19 cellular contexts compared by ENCODE assay signal in the genomic region with DNA sequence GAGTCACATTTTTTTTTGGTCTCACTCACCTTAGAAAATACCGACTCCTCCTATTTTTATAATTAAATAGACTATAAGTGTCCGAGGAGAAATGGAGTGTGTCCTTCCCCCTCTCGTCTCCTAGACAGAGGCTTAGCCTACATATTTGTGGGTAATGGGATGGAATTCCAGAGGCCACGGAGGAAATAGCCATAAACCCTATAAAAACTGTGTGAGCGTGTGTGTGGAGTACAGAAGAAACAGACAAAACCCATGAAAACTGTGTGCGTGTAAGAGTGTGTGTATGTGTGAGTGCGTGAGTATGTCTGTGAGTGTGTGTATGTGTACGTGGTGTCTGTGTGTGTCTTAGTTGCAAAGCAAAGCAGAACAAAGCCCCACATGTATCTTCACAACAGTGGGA.
DNase-seq lines count a peak whose midpoint lies in the region; ATAC-seq, FAIRE-seq and TF ChIP-seq lines count a peak whose summit lies in the region.
"Had no signal": no experiment of that assay in that cellular context is flagged by ENCODE, and none has a peak within 500 bp of the region (broad histone marks: within the 10 kb centered on the region; RNA-seq: fewer than 3 reads in every experiment).

No MANE protein-coding gene starts in this region.

- H3K9ac ChIP-seq in smooth muscle cell (ENCODE audit: low read depth): peak overlapping the region; percentile 62
- H3K9ac ChIP-seq: BLaER1 had no signal

- H3K9me3 ChIP-seq in smooth muscle cell (replicated peaks; ENCODE audit: low read depth): no peaks in the 10 kb centered on the region
- H3K9me3 ChIP-seq: BLaER1, SJSA1 had no signal

- no peaks in the 10 kb centered on the region for H3F3A ChIP-seq in smooth muscle cell (ENCODE audit: low read depth)

- 22% methylated on average over 8 of the region's 8 CpGs for WGBS in smooth muscle cell (ENCODE audit: low lambda C conversion rate)

- no peaks in the 10 kb centered on the region for H3K36me3 ChIP-seq in smooth muscle cell (ENCODE audit: low read depth)
- H3K36me3 ChIP-seq: BLaER1, SJSA1 had no signal

- H2AFZ ChIP-seq in smooth muscle cell (ENCODE audit: low read depth): no peak overlapping the region

- H3K4me1 ChIP-seq in smooth muscle cell (ENCODE audit: low read depth): no peaks in the 10 kb centered on the region
- H3K4me1 ChIP-seq: BLaER1, SJSA1 had no signal

- H3K27me3 ChIP-seq in smooth muscle cell (ENCODE audit: low read depth): peaks cover 23% of the 10 kb centered on the region
- H3K27me3 ChIP-seq: BLaER1, SJSA1 had no signal

- no peak for TF ChIP-seq POLR2A in GM12892 (IDR thresholded peaks at IDR 0.05; ENCODE audit: low read depth, low read length)

- TF ChIP-seq CTCF in smooth muscle cell (IDR thresholded peaks at IDR 0.05; ENCODE audit: borderline replicate concordance, insufficient read depth, poor library complexity, severe bottlenecking): no peak

- H4K20me1 ChIP-seq in smooth muscle cell (ENCODE audit: low read depth): no peaks in the 10 kb centered on the region
- H4K20me1 ChIP-seq: BLaER1 had no signal

- no peaks in the 10 kb centered on the region for H3K79me2 ChIP-seq in smooth muscle cell (ENCODE audit: low read depth)

- peak overlapping the region; percentile 82 for H3K27ac ChIP-seq in smooth muscle cell (ENCODE audit: low read depth)
- H3K27ac ChIP-seq: BLaER1, SJSA1 had no signal

- H3K4me2 ChIP-seq in smooth muscle cell: peak overlapping the region; percentile 73
- H3K4me2 ChIP-seq: BLaER1 had no signal

- FAIRE-seq in GM12892 (lab: Jason Lieb, UNC): no peak

- no peak overlapping the region for H3K4me3 ChIP-seq in smooth muscle cell
- H3K4me3 ChIP-seq: BLaER1, SJSA1 had no signal

- no peak for ATAC-seq in HG03460 (IDR thresholded peaks at IDR 0.05; ENCODE audit: unreplicated experiment)
- ATAC-seq: PC-3 had no signal

- peak; percentile 27 for DNase-seq in H4 (ENCODE audit: low spot score)
- DNase-seq in astrocyte of the hippocampus (ENCODE audit: low read depth, low spot score): peak; percentile 63
- DNase-seq in left kidney (ENCODE audit: low read depth, low spot score): peak; percentile 11
- DNase-seq in smooth muscle cell (lab: John Stamatoyannopoulos, UW; ENCODE audit: unreplicated experiment): no peak
- no peak for DNase-seq in NCI-H2081 (lab: John Stamatoyannopoulos, UW)
- DNase-seq in RKO (ENCODE audit: low spot score): no peak
- no peak for DNase-seq in GM12892 (ENCODE audit: insufficient read length)
- DNase-seq: DMS79 treated with DMSO at 0.1 percent for 48 hours, H9, KBM-7, NCI-H1436, NCI-H2029, NCI-H2171 treated with DMSO at 0.1 percent for 48 hours, NCI-H446 treated with DMSO at 0.1 percent for 48 hours, NCI-H774, PC-3 had no signal

Comparison
In these comparisons a context has a peak if more than half of its experiments do, and no peak if none do; other contexts are left out.
1. DNase-seq: peak in H4 (single experiment), astrocyte of the hippocampus (single experiment) and left kidney (single experiment); none in smooth muscle cell (single experiment), NCI-H2081 (0 of 2), RKO (single experiment) and GM12892 (single experiment).